ENCODE assay signal across 1 cellular context in genomic region chrX:22122510-22122909, GRCh38.
TF ChIP-seq lines count a peak whose summit lies in the region.

No MANE protein-coding gene starts in this region.

TF ChIP-seq in GM12878, 131 proteins besides CTCF, POLR2A, EP300 and RAD21 (continued from another document):
- TF ChIP-seq REST (IDR thresholded peaks at IDR 0.05; ENCODE audit: low read depth, low read length) (no peak), HCFC1 (IDR thresholded peaks at IDR 0.05; ENCODE audit: low read length) (no peak), MAX (IDR thresholded peaks at IDR 0.05; ENCODE audit: low read depth, low read length) (no peak), SMARCA5 (IDR thresholded peaks at IDR 0.05) (no peak), NFYA (IDR thresholded peaks at IDR 0.05; ENCODE audit: borderline replicate concordance, low read depth, low read length) (no peak), ZBTB11 (CRISPR knock-in tag; IDR thresholded peaks at IDR 0.05) (no peak), NR2C2 (IDR thresholded peaks at IDR 0.05; ENCODE audit: borderline replicate concordance, control insufficient read depth, insufficient read length, low read depth) (no peak), EED (IDR thresholded peaks at IDR 0.05; ENCODE audit: low read depth) (no peak), HDAC2 (IDR thresholded peaks at IDR 0.05) (no peak), CEBPB (IDR thresholded peaks at IDR 0.05; ENCODE audit: borderline replicate concordance in 1 of 2, low read depth in 2 of 2, low read length in 2 of 2) (no peak), ZNF687 (IDR thresholded peaks at IDR 0.05) (no peak), ZBTB33 (IDR thresholded peaks at IDR 0.05) (no peak), ZNF592 (IDR thresholded peaks at IDR 0.05) (no peak), GABPA (IDR thresholded peaks at IDR 0.05; ENCODE audit: low read depth) (no peak), RB1 (IDR thresholded peaks at IDR 0.05; ENCODE audit: borderline replicate concordance) (no peak), MEF2B (IDR thresholded peaks at IDR 0.05; ENCODE audit: partially characterized antibody, poor library complexity, severe bottlenecking) (no peak)
